19 cellular contexts compared by ENCODE assay signal in the genomic region with DNA sequence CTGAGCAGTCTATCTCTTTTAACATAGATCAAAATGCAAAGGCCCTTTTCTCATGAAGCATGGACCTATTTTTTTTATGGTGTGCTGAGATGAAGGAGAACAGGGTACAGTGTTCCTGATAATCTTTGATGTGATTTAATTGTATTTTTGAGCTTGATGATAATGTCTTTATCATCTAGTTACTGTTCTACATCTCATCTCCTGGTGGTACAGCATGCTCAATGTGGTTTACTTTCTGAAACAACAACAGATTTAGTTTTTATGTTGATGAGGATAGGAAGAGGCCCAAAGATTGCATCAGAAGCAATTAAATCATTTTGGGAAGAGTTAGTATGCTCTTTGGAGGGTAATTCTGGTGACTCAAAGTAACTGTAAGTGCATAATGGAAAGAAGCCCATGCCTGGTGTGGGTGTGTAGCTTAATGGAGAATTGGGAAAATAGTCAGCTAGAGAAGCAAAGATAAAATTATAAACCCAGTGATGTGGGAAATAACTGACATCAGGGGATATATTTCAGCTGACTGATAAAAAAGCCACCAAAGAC.
"Had no signal": no experiment of that assay in that cellular context is flagged by ENCODE, and none has a peak within 500 bp of the region (broad histone marks: within the 10 kb centered on the region; RNA-seq: fewer than 3 reads in every experiment).

No MANE protein-coding gene starts in this region.

- H3K9me3 ChIP-seq: body of pancreas, gastroesophageal sphincter, left ventricle myocardium inferior, sigmoid colon, thyroid gland, uterus had no signal

- H3K4me3 Mint-ChIP-seq: activated T-helper 1 cell treated with anti-CD3 and anti-CD28 coated beads, Interleukin-12 subunit alpha, Interleukin-12 subunit beta, Interleukin-2, Interleukin-4 antibody, amounts not matched to agents 30 ng/mL and 10 ng/mL and 1 ng/mL, durations not matched to agents 14 hours and 24 hours and 36 hours; nephron progenitor cell; stimulated activated naive B cell treated with anti-CD40 and anti-IgM and Interleukin-4, amounts not matched to agents 10 μg/mL and 1 μg/mL and 100 μg/mL, for 72 hours had no signal

- H3K4me1 Mint-ChIP-seq: nephron progenitor cell; stimulated activated naive B cell treated with anti-CD40 and anti-IgM and Interleukin-4, amounts not matched to agents 10 μg/mL and 1 μg/mL and 100 μg/mL, for 72 hours had no signal

- H3K27me3 ChIP-seq: body of pancreas, dorsolateral prefrontal cortex, gastroesophageal sphincter, heart right ventricle, sigmoid colon, thyroid gland, uterus had no signal

- DNase-seq: activated CD4-positive, alpha-beta T cell treated with anti-CD3 and anti-CD28 coated beads, Interleukin-2, amount 50 U/mL, for 48 hours; activated gamma-delta T cell treated with Interleukin-2 at 50 U/mL for 16 hours; amygdala; body of pancreas; dorsolateral prefrontal cortex; heart right ventricle; left ventricle myocardium inferior; mammary epithelial cell; nephron progenitor cell; occipital lobe; posterior cingulate gyrus; sigmoid colon; stimulated activated naive B cell treated with anti-CD40 and anti-IgM and Interleukin-4, amounts not matched to agents 10 μg/mL and 1 μg/mL and 100 μg/mL, for 72 hours; T-helper 2 cell; thyroid gland; uterus had no signal

- H3K4me1 ChIP-seq: body of pancreas, gastroesophageal sphincter, heart right ventricle, left ventricle myocardium inferior, sigmoid colon, thyroid gland, uterus had no signal

- H3K27ac Mint-ChIP-seq: activated naive CD4-positive, alpha-beta T cell treated with anti-CD3 and anti-CD28 coated beads, Interleukin-2, amount 50 U/mL, for 72 hours; activated T-helper 1 cell treated with anti-CD3 and anti-CD28 coated beads, Interleukin-12 subunit alpha, Interleukin-12 subunit beta, Interleukin-2, Interleukin-4 antibody, amounts not matched to agents 30 ng/mL and 10 ng/mL and 1 ng/mL, durations not matched to agents 14 hours and 24 hours and 36 hours; nephron progenitor cell; stimulated activated naive B cell treated with anti-CD40 and anti-IgM and Interleukin-4, amounts not matched to agents 10 μg/mL and 1 μg/mL and 100 μg/mL, for 72 hours had no signal

- H3K27me3 Mint-ChIP-seq: stimulated activated naive B cell treated with anti-CD40 and anti-IgM and Interleukin-4, amounts not matched to agents 10 μg/mL and 1 μg/mL and 100 μg/mL, for 72 hours had no signal

- H3K36me3 Mint-ChIP-seq: activated naive CD4-positive, alpha-beta T cell treated with anti-CD3 and anti-CD28 coated beads, Interleukin-2, amount 50 U/mL, for 72 hours; stimulated activated naive B cell treated with anti-CD40 and anti-IgM and Interleukin-4, amounts not matched to agents 10 μg/mL and 1 μg/mL and 100 μg/mL, for 72 hours had no signal

- H3K36me3 ChIP-seq: gastroesophageal sphincter, heart right ventricle, left ventricle myocardium inferior, sigmoid colon, thyroid gland, uterus had no signal

- H3K9me3 Mint-ChIP-seq: nephron progenitor cell; stimulated activated naive B cell treated with anti-CD40 and anti-IgM and Interleukin-4, amounts not matched to agents 10 μg/mL and 1 μg/mL and 100 μg/mL, for 72 hours had no signal

- H3K4me3 ChIP-seq: body of pancreas, dorsolateral prefrontal cortex, gastroesophageal sphincter, heart right ventricle, left ventricle myocardium inferior, sigmoid colon, thyroid gland, uterus had no signal
